26 cellular contexts compared by ENCODE assay signal in genomic region chr4:76800902-76801301, GRCh38.
DNase-seq lines count a peak whose midpoint lies in the region; ATAC-seq, FAIRE-seq and TF ChIP-seq lines count a peak whose summit lies in the region.
"Had no signal": no experiment of that assay in that cellular context is flagged by ENCODE, and none has a peak within 500 bp of the region (broad histone marks: within the 10 kb centered on the region; RNA-seq: fewer than 3 reads in every experiment).

No MANE protein-coding gene starts in this region.

- no peak for FAIRE-seq in K562 (lab: Jason Lieb, UNC)
- FAIRE-seq: endothelial cell of umbilical vein, G401.6, GM19239 had no signal

- H3K4me2 ChIP-seq in K562 (ENCODE audit: insufficient read depth, low read length): no peak overlapping the region

- ATAC-seq in GM19351 (IDR thresholded peaks at IDR 0.05; ENCODE audit: unreplicated experiment) (peak; percentile 61), HG03039 (IDR thresholded peaks at IDR 0.05; ENCODE audit: unreplicated experiment) (peak; percentile 53), K562 (no peak), HG03378 (IDR thresholded peaks at IDR 0.05; ENCODE audit: unreplicated experiment) (no peak)
- ATAC-seq: body of pancreas had no signal

- 22% methylated on average over 6 of the region's 6 CpGs for WGBS in K562 (ENCODE audit: insufficient coverage, low coverage, missing lambda C conversion rate)

- TF ChIP-seq EP300 in K562 (IDR thresholded peaks at IDR 0.05; ENCODE audit: low read length): no peak

- no peaks in the 10 kb centered on the region for H3K27me3 Mint-ChIP-seq in mesothelial cell of epicardium (ENCODE audit: low read depth)

- no peaks in the 10 kb centered on the region for H3K36me3 Mint-ChIP-seq in mesothelial cell of epicardium
- H3K36me3 Mint-ChIP-seq: stimulated activated memory B cell treated with anti-CD40 and anti-IgM and Interleukin-4, amounts not matched to agents 10 μg/mL and 1 μg/mL and 100 μg/mL, for 72 hours had no signal

- no peak overlapping the region for H3K27ac Mint-ChIP-seq in mesothelial cell of epicardium
- H3K27ac Mint-ChIP-seq: stimulated activated memory B cell treated with anti-CD40 and anti-IgM and Interleukin-4, amounts not matched to agents 10 μg/mL and 1 μg/mL and 100 μg/mL, for 72 hours had no signal

- no peaks in the 10 kb centered on the region for H3K36me3 ChIP-seq in K562 (ENCODE audit: control insufficient read depth, insufficient read depth, low read length)
- H3K36me3 ChIP-seq: adrenal gland, gastroesophageal sphincter, upper lobe of right lung had no signal

- no TSS peak for BruUV-seq in K562 (replicated peaks; lab: Mats Ljungman, UMichigan)

- POLR2A ChIA-PET in K562 (lab: Yijun Ruan, JAX): no interaction called here

- H3K27me3 ChIP-seq in K562 (ENCODE audit: control insufficient read depth in 2 of 2, insufficient read depth in 2 of 2, low read length in 2 of 2): no peaks in the 10 kb centered on the region
- H3K27me3 ChIP-seq: adrenal gland, body of pancreas, gastroesophageal sphincter, upper lobe of right lung had no signal

- peaks cover 8 to 17% of the 10 kb centered on the region in 2 experiments for H3K4me1 ChIP-seq in K562 (replicated peaks in 1 of 2; ENCODE audit: control insufficient read depth in 2 of 2, insufficient read depth in 2 of 2, low read length in 2 of 2)
- H3K4me1 ChIP-seq: adrenal gland, body of pancreas, upper lobe of right lung had no signal

- no peak overlapping the region for H2AFZ ChIP-seq in K562 (ENCODE audit: low read depth, low read length)

- H3K9me3 ChIP-seq in K562 (replicated peaks; ENCODE audit: control insufficient read depth, insufficient read depth, low read depth, low read length): no peaks in the 10 kb centered on the region
- H3K9me3 ChIP-seq: adrenal gland, body of pancreas, gastroesophageal sphincter, upper lobe of right lung had no signal

- no peak overlapping the region for H3K9ac ChIP-seq in K562 (ENCODE audit: insufficient read depth in 1 of 2, low read depth in 2 of 2, low read length in 2 of 2)

- no peak overlapping the region for H3K27ac ChIP-seq in K562 (ENCODE audit: extremely low read depth, low read depth, low read length)
- H3K27ac ChIP-seq: body of pancreas, RWPE1 had no signal

- H3K79me2 ChIP-seq in K562 (ENCODE audit: control insufficient read depth, insufficient read depth, low read length): no peaks in the 10 kb centered on the region

- no peak overlapping the region for H3K4me3 Mint-ChIP-seq in mesothelial cell of epicardium
- H3K4me3 Mint-ChIP-seq: stimulated activated memory B cell treated with anti-CD40 and anti-IgM and Interleukin-4, amounts not matched to agents 10 μg/mL and 1 μg/mL and 100 μg/mL, for 72 hours had no signal

- H3K4me1 Mint-ChIP-seq in mesothelial cell of epicardium: peaks cover 34% of the 10 kb centered on the region
- H3K4me1 Mint-ChIP-seq: stimulated activated memory B cell treated with anti-CD40 and anti-IgM and Interleukin-4, amounts not matched to agents 10 μg/mL and 1 μg/mL and 100 μg/mL, for 72 hours had no signal

- no peak for TF ChIP-seq CTCF in GM13976 (IDR thresholded peaks at IDR 0.05; ENCODE audit: borderline replicate concordance, control extremely low read depth, extremely low read depth, insufficient read depth, missing control alignments)
- TF ChIP-seq CTCF in K562 (IDR thresholded peaks at IDR 0.05 in 2 of 3, conservative IDR thresholded peaks at IDR 0.05 in 1 of 3; ENCODE audit: insufficient read depth in 2 of 3, low read depth in 1 of 3, low read length in 3 of 3): no peak
- TF ChIP-seq CTCF in mesothelial cell of epicardium (IDR thresholded peaks at IDR 0.05; ENCODE audit: unreplicated experiment): no peak

- H3K9me3 Mint-ChIP-seq in mesothelial cell of epicardium: no peaks in the 10 kb centered on the region

- H4K20me1 ChIP-seq in K562 (replicated peaks; ENCODE audit: control insufficient read depth, insufficient read depth, low read length): no peaks in the 10 kb centered on the region

- TF ChIP-seq RAD21 in K562 (CRISPR knock-in tag; conservative IDR thresholded peaks at IDR 0.05 in 1 of 2, IDR thresholded peaks at IDR 0.05 in 1 of 2): no peak

- no peaks in the 10 kb centered on the region for H3K9me1 ChIP-seq in K562 (ENCODE audit: control insufficient read depth, insufficient read depth, low read length)

- peak; percentile 55 for DNase-seq in GM13976 (ENCODE audit: low spot score)
- no peak for DNase-seq in K562 (ENCODE audit: extremely low read depth in 1 of 4, low spot score in 3 of 4)
- no peak for DNase-seq in activated CD8-positive, alpha-beta memory T cell treated with anti-CD3 and anti-CD28 coated beads for 24 hours
- no peak for DNase-seq in mesothelial cell of epicardium (ENCODE audit: low spot score in 2 of 2, unreplicated experiment in 2 of 2)
- DNase-seq in NCI-H524 (lab: John Stamatoyannopoulos, UW): no peak
- DNase-seq: activated CD4-positive, alpha-beta T cell treated with anti-CD3 and anti-CD28 coated beads for 4 hours; activated naive CD4-positive, alpha-beta T cell treated with Interleukin-2 at 50 U/mL for 16 hours; body of pancreas; hippocampal formation; NCI-H1436 treated with DMSO at 0.1 percent for 48 hours; NCI-H2107; NCI-H446; stimulated activated CD4-positive, alpha-beta T cell treated with anti-CD3 and anti-CD28 coated beads, Interleukin-4, amount 100 ng/mL, for 24 hours; substantia nigra; T-helper 2 cell; upper lobe of right lung had no signal

- CTCF ChIA-PET in K562 (lab: Yijun Ruan, JAX; ENCODE audit: low intra/inter-chr PET ratio): no interaction called here

- in situ Hi-C loops in GM13976 (cut with MboI; ENCODE audit: low sequenced_read_pairs, unreplicated experiment): no loop called here
- in situ Hi-C loops in K562 (cut with MboI): no loop called here

- intact Hi-C loops in K562 (cut with micrococcal nuclease): no loop called here

- no peak overlapping the region for H3K4me3 ChIP-seq in K562
- H3K4me3 ChIP-seq: adrenal gland, body of pancreas, upper lobe of right lung had no signal

- no peak for TF ChIP-seq POLR2A in K562 (conservative IDR thresholded peaks at IDR 0.05)

TF ChIP-seq in K562, 482 proteins besides CTCF, POLR2A, EP300 and RAD21:
- TF ChIP-seq RBM25 (IDR thresholded peaks at IDR 0.05; ENCODE audit: low read depth, low read length, severe bottlenecking) (peak; percentile 26), KDM5B (IDR thresholded peaks at IDR 0.05; ENCODE audit: insufficient replicate concordance, low read depth, low read length) (no peak), ETV1 (tag; conservative IDR thresholded peaks at IDR 0.05; ENCODE audit: low read depth) (no peak), ZNF551 (CRISPR knock-in tag; IDR thresholded peaks at IDR 0.05) (no peak), LEF1 (IDR thresholded peaks at IDR 0.05) (no peak), BCOR (IDR thresholded peaks at IDR 0.05) (peak; percentile 28; the same call in 1 of the 2 replicates)
- TF ChIP-seq, protein P1, sequence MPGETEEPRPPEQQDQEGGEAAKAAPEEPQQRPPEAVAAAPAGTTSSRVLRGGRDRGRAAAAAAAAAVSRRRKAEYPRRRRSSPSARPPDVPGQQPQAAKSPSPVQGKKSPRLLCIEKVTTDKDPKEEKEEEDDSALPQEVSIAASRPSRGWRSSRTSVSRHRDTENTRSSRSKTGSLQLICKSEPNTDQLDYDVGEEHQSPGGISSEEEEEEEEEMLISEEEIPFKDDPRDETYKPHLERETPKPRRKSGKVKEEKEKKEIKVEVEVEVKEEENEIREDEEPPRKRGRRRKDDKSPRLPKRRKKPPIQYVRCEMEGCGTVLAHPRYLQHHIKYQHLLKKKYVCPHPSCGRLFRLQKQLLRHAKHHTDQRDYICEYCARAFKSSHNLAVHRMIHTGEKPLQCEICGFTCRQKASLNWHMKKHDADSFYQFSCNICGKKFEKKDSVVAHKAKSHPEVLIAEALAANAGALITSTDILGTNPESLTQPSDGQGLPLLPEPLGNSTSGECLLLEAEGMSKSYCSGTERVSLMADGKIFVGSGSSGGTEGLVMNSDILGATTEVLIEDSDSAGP (CRISPR knock-in tag; IDR thresholded peaks at IDR 0.05): no peak

Comparison
In these comparisons a context has a peak if more than half of its experiments do, and no peak if none do; other contexts are left out.
1. ATAC-seq: peak in GM19351 (single experiment) and HG03039 (single experiment); none in K562 (single experiment) and HG03378 (single experiment).